Comparison of ENCODE assay signal across 1 cellular context in genomic region chr3:52707585-52707984, GRCh38.
TF ChIP-seq lines count a peak whose summit lies in the region.

No MANE protein-coding gene starts in this region.

TF ChIP-seq in SK-N-SH, 30 proteins besides CTCF, POLR2A, EP300 and RAD21 (continued from another document):
- no peak for TF ChIP-seq REST (IDR thresholded peaks at IDR 0.05; ENCODE audit: low read depth, low read length)
- no peak for TF ChIP-seq NFIC (IDR thresholded peaks at IDR 0.05; ENCODE audit: borderline replicate concordance)
- TF ChIP-seq SIN3A (IDR thresholded peaks at IDR 0.05; ENCODE audit: borderline replicate concordance, low read depth, low read length), result no peak
- no peak for TF ChIP-seq JUND (IDR thresholded peaks at IDR 0.05)
- no peak for TF ChIP-seq TEAD4 (IDR thresholded peaks at IDR 0.05; ENCODE audit: borderline replicate concordance, insufficient read depth)
- no peak for TF ChIP-seq FOSL2 (IDR thresholded peaks at IDR 0.05; ENCODE audit: borderline replicate concordance, low read depth)
- no peak for TF ChIP-seq POLR2AphosphoS5 (IDR thresholded peaks at IDR 0.05; ENCODE audit: low read depth, low read length)
- TF ChIP-seq RFX5 (IDR thresholded peaks at IDR 0.05; ENCODE audit: low read length), result no peak
- no peak for TF ChIP-seq RXRA (IDR thresholded peaks at IDR 0.05; ENCODE audit: borderline replicate concordance, low read depth)
- no peak for TF ChIP-seq EZH2phosphoT487 (IDR thresholded peaks at IDR 0.05; ENCODE audit: borderline replicate concordance, low read depth)
- TF ChIP-seq, protein P1, sequence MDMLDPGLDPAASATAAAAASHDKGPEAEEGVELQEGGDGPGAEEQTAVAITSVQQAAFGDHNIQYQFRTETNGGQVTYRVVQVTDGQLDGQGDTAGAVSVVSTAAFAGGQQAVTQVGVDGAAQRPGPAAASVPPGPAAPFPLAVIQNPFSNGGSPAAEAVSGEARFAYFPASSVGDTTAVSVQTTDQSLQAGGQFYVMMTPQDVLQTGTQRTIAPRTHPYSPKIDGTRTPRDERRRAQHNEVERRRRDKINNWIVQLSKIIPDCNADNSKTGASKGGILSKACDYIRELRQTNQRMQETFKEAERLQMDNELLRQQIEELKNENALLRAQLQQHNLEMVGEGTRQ (IDR thresholded peaks at IDR 0.05; ENCODE audit: borderline replicate concordance, low read depth, low read length), result no peak
- TF ChIP-seq RCOR1 (IDR thresholded peaks at IDR 0.05; ENCODE audit: low read length), result no peak
- TF ChIP-seq ZBTB33 (IDR thresholded peaks at IDR 0.05; ENCODE audit: borderline replicate concordance, low read depth), result no peak
